ENCODE assay signal across 5 cellular contexts in genomic region chr11:8390851-8391612, GRCh38.
"Had no signal": no experiment of that assay in that cellular context is flagged by ENCODE, and none has a peak within 500 bp of the region (broad histone marks: within the 10 kb centered on the region; RNA-seq: fewer than 3 reads in every experiment).

No MANE protein-coding gene starts in this region.

- H3K27ac Mint-ChIP-seq: H9 had no signal

- H2AFZ ChIP-seq: GM23248 had no signal

- H3K9ac ChIP-seq: GM23248 had no signal

- H3K27ac ChIP-seq: GM23248 had no signal

- H3K4me3 ChIP-seq: GM23248 had no signal

- DNase-seq: GM23248, GOT3, H9, HCEC 1CT, IMR-90 had no signal

- H3K4me3 Mint-ChIP-seq: H9 had no signal
